ENCODE assay signal across 8 cellular contexts in genomic region chr1:153612755-153613331, GRCh38. TPM values are rescaled to one million over a fixed set of nuclear protein-coding genes. Genes with fewer than 3 reads are reported as not detected.
A peak's percentile ranks its signal among the peaks of the same experiment; 100 is the strongest.
DNase-seq lines count a peak whose midpoint lies in the region; ATAC-seq and TF ChIP-seq lines count a peak whose summit lies in the region.

Gene S100A16, minus strand, starts transcription at chr1:153613137. Its CDS starts 4,986 bp downstream, at chr1:153608151.

- no peaks in the 10 kb centered on the region for H3K9me2 ChIP-seq in MM.1S (replicated peaks; ENCODE audit: insufficient read depth, low read length)

- H3K27ac Mint-ChIP-seq in stimulated activated naive CD8-positive, alpha-beta T cell treated with anti-CD3 and anti-CD28 coated beads, Interleukin-15, amount 100 ng/mL, for 72 hours = no peak within 1 kb of the TSS

- ATAC-seq in SK-N-SH treated with all-trans-retinoic acid at 6 μM for 48 hours (peak; percentile 65), HG03095 (IDR thresholded peaks at IDR 0.05; ENCODE audit: unreplicated experiment) (no peak)
- ATAC-seq in stimulated activated naive CD8-positive, alpha-beta T cell treated with anti-CD3 and anti-CD28 coated beads, Interleukin-15, amount 100 ng/mL, for 72 hours = no peak

- H3K79me1 ChIP-seq in neuronal stem cell (ENCODE audit: low read depth, low read length) = no peaks in the 10 kb centered on the region

- H3K18ac ChIP-seq in neuronal stem cell (ENCODE audit: low read length) = peak within 1 kb of the TSS; percentile 77

- H2AK5ac ChIP-seq in neuronal stem cell (ENCODE audit: low read depth, low read length) = peak within 1 kb of the TSS; percentile 18

- no peak within 1 kb of the TSS for H3K4me2 ChIP-seq in BLaER1
- peak within 1 kb of the TSS; percentile 21 for H3K4me2 ChIP-seq in neuronal stem cell (ENCODE audit: insufficient read depth, low read length, poor library complexity, severe bottlenecking)
- no peak within 1 kb of the TSS for H3K4me2 ChIP-seq in MM.1S (ENCODE audit: low read depth, low read length)

- WGBS in neuronal stem cell (ENCODE audit: extremely low coverage in 2 of 2, insufficient read length in 2 of 2, insufficient replicate concordance in 1 of 2), 2 donors = no CpG with 5 or more reads among the region's 9 CpGs

- H3K9me3 Mint-ChIP-seq in stimulated activated naive CD8-positive, alpha-beta T cell treated with anti-CD3 and anti-CD28 coated beads, Interleukin-15, amount 100 ng/mL, for 72 hours = no peaks in the 10 kb centered on the region

- no peaks in the 10 kb centered on the region for H3K9me3 ChIP-seq in BLaER1
- no peaks in the 10 kb centered on the region for H3K9me3 ChIP-seq in neuronal stem cell (replicated peaks in 1 of 2; ENCODE audit: control insufficient read depth in 2 of 2, insufficient read depth in 1 of 2, low read depth in 1 of 2, low read length in 2 of 2)
- no peaks in the 10 kb centered on the region for H3K9me3 ChIP-seq in MM.1S (replicated peaks; ENCODE audit: insufficient read depth, low read length)

- peaks cover 52% of the 10 kb centered on the region for H3K4me1 ChIP-seq in BLaER1
- H3K4me1 ChIP-seq in neuronal stem cell (ENCODE audit: control insufficient read depth in 2 of 2, insufficient read depth in 1 of 2, low read depth in 1 of 2, low read length in 2 of 2) = peaks cover 20 to 28% of the 10 kb centered on the region in 2 donors
- no peaks in the 10 kb centered on the region; the same call in 1 of the 2 replicates for H3K4me1 ChIP-seq in MM.1S (ENCODE audit: low read length)

- no peak within 1 kb of the TSS for H4K8ac ChIP-seq in neuronal stem cell (ENCODE audit: low read depth, low read length)

- H3K23ac ChIP-seq in neuronal stem cell (ENCODE audit: low read depth, low read length, poor library complexity) = peak within 1 kb of the TSS; percentile 38

- H3F3A ChIP-seq in MM.1S (ENCODE audit: insufficient read depth, low read length) = no peaks in the 10 kb centered on the region

- no peak within 1 kb of the TSS for H3K14ac ChIP-seq in neuronal stem cell (ENCODE audit: low read length)

- H3K9ac ChIP-seq in BLaER1 (0 out of 2 replicates have a peak within 1 kb of the TSS, but pooled peaks have one; percentile 6), neuronal stem cell (ENCODE audit: low read depth, low read length, poor library complexity) (peak within 1 kb of the TSS; percentile 25), MM.1S (ENCODE audit: low read length) (no peak within 1 kb of the TSS)

- H2BK15ac ChIP-seq in neuronal stem cell (ENCODE audit: low read length) = peak within 1 kb of the TSS; percentile 76

- no peaks in the 10 kb centered on the region for H3K4me1 Mint-ChIP-seq in stimulated activated naive CD8-positive, alpha-beta T cell treated with anti-CD3 and anti-CD28 coated beads, Interleukin-15, amount 100 ng/mL, for 72 hours

- peak; percentile 80 to 94 for DNase-seq in foreskin fibroblast
- no peak for DNase-seq in neuronal stem cell (ENCODE audit: low spot score)
- no peak for DNase-seq in MM.1S
- no peak for DNase-seq in stimulated activated naive CD8-positive, alpha-beta T cell treated with anti-CD3 and anti-CD28 coated beads, Interleukin-15, amount 100 ng/mL, for 72 hours
- no peak for DNase-seq in activated CD4-positive, alpha-beta T cell treated with anti-CD3 and anti-CD28 coated beads for 4 hours

- H4K91ac ChIP-seq in neuronal stem cell (ENCODE audit: low read depth, low read length, poor library complexity) = no peak within 1 kb of the TSS

- H2AFZ ChIP-seq in neuronal stem cell (ENCODE audit: low read length) (peak within 1 kb of the TSS; percentile 80), MM.1S (ENCODE audit: low read length) (no peak within 1 kb of the TSS)

- no peaks in the 10 kb centered on the region for H3K27me3 ChIP-seq in BLaER1
- no peaks in the 10 kb centered on the region for H3K27me3 ChIP-seq in neuronal stem cell (ENCODE audit: control insufficient read depth in 3 of 3, insufficient read depth in 3 of 3, low read depth in 1 of 3, low read length in 3 of 3)
- no peaks in the 10 kb centered on the region for H3K27me3 ChIP-seq in MM.1S (replicated peaks; ENCODE audit: insufficient read depth, low read length)

- peak within 1 kb of the TSS; percentile 40 for H2BK120ac ChIP-seq in neuronal stem cell (ENCODE audit: low read depth, low read length)

- H2BK12ac ChIP-seq in neuronal stem cell (ENCODE audit: low read length) = peak within 1 kb of the TSS; percentile 52

- no peak within 1 kb of the TSS for H2BK5ac ChIP-seq in neuronal stem cell (ENCODE audit: low read length)

- H3K4me3 ChIP-seq in BLaER1 (no peak within 1 kb of the TSS), foreskin fibroblast (ENCODE audit: low read depth in 1 of 2, low read length in 2 of 2) (peak within 1 kb of the TSS; percentile 54 to 82), neuronal stem cell (ENCODE audit: low read length in 2 of 2) (peak within 1 kb of the TSS in 1 of 2 donors; percentile 14), MM.1S (ENCODE audit: low read length) (no peak within 1 kb of the TSS)

- no peaks in the 10 kb centered on the region for H3K36me3 ChIP-seq in BLaER1
- H3K36me3 ChIP-seq in neuronal stem cell (replicated peaks in 1 of 2; ENCODE audit: control insufficient read depth in 2 of 2, insufficient read depth in 2 of 2, low read length in 2 of 2) = no peaks in the 10 kb centered on the region
- H3K36me3 ChIP-seq in MM.1S (replicated peaks; ENCODE audit: insufficient read depth, low read length) = no peaks in the 10 kb centered on the region

- H3K4ac ChIP-seq in neuronal stem cell (ENCODE audit: low read length) = peak within 1 kb of the TSS; percentile 42

- H3K4me3 Mint-ChIP-seq in stimulated activated naive CD8-positive, alpha-beta T cell treated with anti-CD3 and anti-CD28 coated beads, Interleukin-15, amount 100 ng/mL, for 72 hours = no peak within 1 kb of the TSS

- no peak for TF ChIP-seq CTCF in foreskin fibroblast (IDR thresholded peaks at IDR 0.05; ENCODE audit: low read depth, low read length)
- TF ChIP-seq CTCF in MM.1S (IDR thresholded peaks at IDR 0.05; ENCODE audit: low read length) = no peak

- H3K27me3 Mint-ChIP-seq in stimulated activated naive CD8-positive, alpha-beta T cell treated with anti-CD3 and anti-CD28 coated beads, Interleukin-15, amount 100 ng/mL, for 72 hours = no peaks in the 10 kb centered on the region

- no peaks in the 10 kb centered on the region for H3K79me2 ChIP-seq in MM.1S (ENCODE audit: low read length)

- H3K27ac ChIP-seq in BLaER1 (peak within 1 kb of the TSS; percentile 19; the same call in 1 of the 2 replicates), neuronal stem cell (replicated peaks; ENCODE audit: low read length) (no peak within 1 kb of the TSS), MM.1S (ENCODE audit: low read length) (no peak within 1 kb of the TSS)

- no peaks in the 10 kb centered on the region for H4K20me1 ChIP-seq in BLaER1
- H4K20me1 ChIP-seq in MM.1S (ENCODE audit: insufficient read depth, low read length) = no peaks in the 10 kb centered on the region

TF ChIP-seq in SK-N-SH treated with all-trans-retinoic acid at 6 μM for 48 hours, 23 proteins besides CTCF, POLR2A, EP300 and RAD21 (continues in another document):
- no peak for TF ChIP-seq CSDC2 (CRISPR knock-in tag; IDR thresholded peaks at IDR 0.05)
- TF ChIP-seq PATZ1 (CRISPR knock-in tag; IDR thresholded peaks at IDR 0.05; ENCODE audit: borderline replicate concordance) = no peak
- TF ChIP-seq ZNF565 (CRISPR knock-in tag; conservative IDR thresholded peaks at IDR 0.05; ENCODE audit: low read depth) = no peak
- TF ChIP-seq ZFP3 (CRISPR knock-in tag; IDR thresholded peaks at IDR 0.05) = no peak
- no peak for TF ChIP-seq TOX (CRISPR knock-in tag; IDR thresholded peaks at IDR 0.05; ENCODE audit: borderline replicate concordance)
- TF ChIP-seq ESRRG (CRISPR knock-in tag; IDR thresholded peaks at IDR 0.05) = no peak
- no peak for TF ChIP-seq ARNTL (CRISPR knock-in tag; IDR thresholded peaks at IDR 0.05; ENCODE audit: borderline replicate concordance, low read depth)
- no peak for TF ChIP-seq POU6F1 (CRISPR knock-in tag; IDR thresholded peaks at IDR 0.05; ENCODE audit: borderline replicate concordance, low read depth)

RNA-seq across cellular contexts. Expression of gene S100A16, which starts in this region (rescaled TPM):
- 9.6 TPM for polyA plus RNA-seq in neuronal stem cell (2013, experiment 1 of 2)
- polyA plus RNA-seq in neuronal stem cell (2013, experiment 2 of 2) = 9.3 TPM

Comparison
In these comparisons a context has a peak if more than half of its experiments do, and no peak if none do; other contexts are left out.
1. H3K4me3 ChIP-seq: peak in foreskin fibroblast (2 of 2); none in BLaER1 (single experiment) and MM.1S (single experiment).
2. DNase-seq: peak in foreskin fibroblast (2 of 2); none in neuronal stem cell (single experiment), MM.1S (single experiment), stimulated activated naive CD8-positive, alpha-beta T cell treated with anti-CD3 and anti-CD28 coated beads, Interleukin-15, amount 100 ng/mL, for 72 hours (0 of 2) and activated CD4-positive, alpha-beta T cell treated with anti-CD3 and anti-CD28 coated beads for 4 hours (0 of 2).